1 cellular context compared by ENCODE assay signal in the genomic region with DNA sequence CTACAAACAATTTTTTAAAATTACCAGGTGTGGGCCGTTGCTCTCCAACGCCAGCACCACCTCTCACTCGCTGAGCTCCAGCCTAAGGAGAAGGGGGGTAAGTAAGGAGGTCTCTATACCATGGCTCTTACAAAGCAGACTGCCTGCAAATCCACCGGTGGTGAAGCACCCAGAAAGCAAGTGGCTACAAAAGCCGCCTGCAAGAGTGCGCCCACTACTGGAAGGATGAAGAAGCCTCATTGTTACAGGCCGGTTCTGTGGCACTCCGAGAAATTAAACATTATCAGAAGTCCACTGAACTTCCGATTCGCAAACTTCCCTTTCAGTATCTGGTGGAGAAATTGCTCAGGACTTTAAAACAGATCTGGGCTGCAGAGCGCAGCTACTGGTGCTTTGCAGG.
TF ChIP-seq lines count a peak whose summit lies in the region.

No MANE protein-coding gene starts in this region.

TF ChIP-seq in GM23338, 12 proteins besides CTCF, POLR2A, EP300 and RAD21 (continued from another document):
- TF ChIP-seq, protein P1, sequence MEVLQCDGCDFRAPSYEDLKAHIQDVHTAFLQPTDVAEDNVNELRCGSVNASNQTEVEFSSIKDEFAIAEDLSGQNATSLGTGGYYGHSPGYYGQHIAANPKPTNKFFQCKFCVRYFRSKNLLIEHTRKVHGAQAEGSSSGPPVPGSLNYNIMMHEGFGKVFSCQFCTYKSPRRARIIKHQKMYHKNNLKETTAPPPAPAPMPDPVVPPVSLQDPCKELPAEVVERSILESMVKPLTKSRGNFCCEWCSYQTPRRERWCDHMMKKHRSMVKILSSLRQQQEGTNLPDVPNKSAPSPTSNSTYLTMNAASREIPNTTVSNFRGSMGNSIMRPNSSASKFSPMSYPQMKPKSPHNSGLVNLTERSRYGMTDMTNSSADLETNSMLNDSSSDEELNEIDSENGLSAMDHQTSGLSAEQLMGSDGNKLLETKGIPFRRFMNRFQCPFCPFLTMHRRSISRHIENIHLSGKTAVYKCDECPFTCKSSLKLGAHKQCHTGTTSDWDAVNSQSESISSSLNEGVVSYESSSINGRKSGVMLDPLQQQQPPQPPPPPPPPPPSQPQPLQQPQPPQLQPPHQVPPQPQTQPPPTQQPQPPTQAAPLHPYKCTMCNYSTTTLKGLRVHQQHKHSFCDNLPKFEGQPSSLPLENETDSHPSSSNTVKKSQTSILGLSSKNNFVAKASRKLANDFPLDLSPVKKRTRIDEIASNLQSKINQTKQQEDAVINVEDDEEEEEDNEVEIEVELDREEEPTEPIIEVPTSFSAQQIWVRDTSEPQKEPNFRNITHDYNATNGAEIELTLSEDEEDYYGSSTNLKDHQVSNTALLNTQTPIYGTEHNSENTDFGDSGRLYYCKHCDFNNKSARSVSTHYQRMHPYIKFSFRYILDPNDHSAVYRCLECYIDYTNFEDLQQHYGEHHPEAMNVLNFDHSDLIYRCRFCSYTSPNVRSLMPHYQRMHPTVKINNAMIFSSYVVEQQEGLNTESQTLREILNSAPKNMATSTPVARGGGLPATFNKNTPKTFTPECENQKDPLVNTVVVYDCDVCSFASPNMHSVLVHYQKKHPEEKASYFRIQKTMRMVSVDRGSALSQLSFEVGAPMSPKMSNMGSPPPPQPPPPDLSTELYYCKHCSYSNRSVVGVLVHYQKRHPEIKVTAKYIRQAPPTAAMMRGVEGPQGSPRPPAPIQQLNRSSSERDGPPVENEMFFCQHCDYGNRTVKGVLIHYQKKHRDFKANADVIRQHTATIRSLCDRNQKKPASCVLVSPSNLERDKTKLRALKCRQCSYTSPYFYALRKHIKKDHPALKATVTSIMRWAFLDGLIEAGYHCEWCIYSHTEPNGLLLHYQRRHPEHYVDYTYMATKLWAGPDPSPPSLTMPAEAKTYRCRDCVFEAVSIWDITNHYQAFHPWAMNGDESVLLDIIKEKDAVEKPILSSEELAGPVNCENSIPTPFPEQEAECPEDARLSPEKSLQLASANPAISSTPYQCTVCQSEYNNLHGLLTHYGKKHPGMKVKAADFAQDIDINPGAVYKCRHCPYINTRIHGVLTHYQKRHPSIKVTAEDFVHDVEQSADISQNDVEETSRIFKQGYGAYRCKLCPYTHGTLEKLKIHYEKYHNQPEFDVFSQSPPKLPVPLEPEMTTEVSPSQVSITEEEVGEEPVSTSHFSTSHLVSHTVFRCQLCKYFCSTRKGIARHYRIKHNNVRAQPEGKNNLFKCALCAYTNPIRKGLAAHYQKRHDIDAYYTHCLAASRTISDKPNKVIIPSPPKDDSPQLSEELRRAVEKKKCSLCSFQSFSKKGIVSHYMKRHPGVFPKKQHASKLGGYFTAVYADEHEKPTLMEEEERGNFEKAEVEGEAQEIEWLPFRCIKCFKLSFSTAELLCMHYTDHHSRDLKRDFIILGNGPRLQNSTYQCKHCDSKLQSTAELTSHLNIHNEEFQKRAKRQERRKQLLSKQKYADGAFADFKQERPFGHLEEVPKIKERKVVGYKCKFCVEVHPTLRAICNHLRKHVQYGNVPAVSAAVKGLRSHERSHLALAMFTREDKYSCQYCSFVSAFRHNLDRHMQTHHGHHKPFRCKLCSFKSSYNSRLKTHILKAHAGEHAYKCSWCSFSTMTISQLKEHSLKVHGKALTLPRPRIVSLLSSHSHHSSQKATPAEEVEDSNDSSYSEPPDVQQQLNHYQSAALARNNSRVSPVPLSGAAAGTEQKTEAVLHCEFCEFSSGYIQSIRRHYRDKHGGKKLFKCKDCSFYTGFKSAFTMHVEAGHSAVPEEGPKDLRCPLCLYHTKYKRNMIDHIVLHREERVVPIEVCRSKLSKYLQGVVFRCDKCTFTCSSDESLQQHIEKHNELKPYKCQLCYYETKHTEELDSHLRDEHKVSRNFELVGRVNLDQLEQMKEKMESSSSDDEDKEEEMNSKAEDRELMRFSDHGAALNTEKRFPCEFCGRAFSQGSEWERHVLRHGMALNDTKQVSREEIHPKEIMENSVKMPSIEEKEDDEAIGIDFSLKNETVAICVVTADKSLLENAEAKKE (CRISPR knock-in tag; IDR thresholded peaks at IDR 0.05), result peak; percentile 64; the same call in 1 of the 2 replicates
